In genomic region chr1:26111530-26112406, GRCh38 we compare ENCODE assay signal across 8 cellular contexts. TPM values are rescaled to one million over a fixed set of nuclear protein-coding genes. Genes with fewer than 3 reads are reported as not detected.
DNase-seq lines count a peak whose midpoint lies in the region; ATAC-seq and TF ChIP-seq lines count a peak whose summit lies in the region.

Gene PDIK1L (plus strand): TSS chr1:26111824. CDS start chr1:26114309, 2,485 bp downstream.

- TF ChIP-seq POLR2A in upper lobe of left lung (IDR thresholded peaks at IDR 0.05): peak in 2 of 4 donors; percentile 47 to 75

- in situ Hi-C loops in GM13976 (cut with MboI; ENCODE audit: low sequenced_read_pairs, unreplicated experiment): no loop called here

- ATAC-seq in HG02870 (IDR thresholded peaks at IDR 0.05; ENCODE audit: unreplicated experiment) (peak; percentile 61), heart right ventricle (peak; percentile 92 to 96 (median 95)), upper lobe of left lung (ENCODE audit: low FRiP score in 2 of 2) (peak; percentile 97)

- TF ChIP-seq EP300 in upper lobe of left lung (IDR thresholded peaks at IDR 0.05): peak in 1 of 4 donors; percentile 62

- TF ChIP-seq CTCF in GM13976 (IDR thresholded peaks at IDR 0.05; ENCODE audit: borderline replicate concordance, control extremely low read depth, extremely low read depth, insufficient read depth, missing control alignments) (no peak), heart right ventricle (IDR thresholded peaks at IDR 0.05) (peak in 1 of 9 donors; percentile 8), upper lobe of left lung (IDR thresholded peaks at IDR 0.05) (no peak)

- DNase-seq in GM13976 (ENCODE audit: low spot score) (peak; percentile 94), NCI-H146 treated with DMSO at 0.1 percent for 48 hours (lab: John Stamatoyannopoulos, UW; ENCODE audit: unreplicated experiment) (peak; percentile 61), T-helper 1 cell (peak; percentile 89 to 97 (median 92)), heart right ventricle (peak; percentile 92 to 95), posterior vena cava (ENCODE audit: low spot score) (peak; percentile 98), upper lobe of left lung (peak; percentile 93 to 100)

- H3K27me3 ChIP-seq in heart right ventricle (no peaks in the 10 kb centered on the region), upper lobe of left lung (no peaks in the 10 kb centered on the region)

- intact Hi-C loops in heart right ventricle (cut with DNase I) (loop anchor here in 6 of 10 donors (1.0 to 10.0 kb wide), 7 partner anchors 36 to 123 kb away; partner anchors contain the start of genes C1orf232 (in 1 of the 6), CEP85 (in 1 of the 6), FAM110D (in 1 of the 6) and ZNF593 (in 1 of the 6)), posterior vena cava (cut with DNase I) (no loop called here)

- H3K4me3 ChIP-seq in heart right ventricle: peak within 1 kb of the TSS; percentile 79 to 100 (median 97)
- H3K4me3 ChIP-seq in upper lobe of left lung: peak within 1 kb of the TSS; percentile 93 to 98 (median 97)

- H3K4me1 ChIP-seq in heart right ventricle: peaks cover 6 to 44% (median 34%) of the 10 kb centered on the region in 9 donors
- H3K4me1 ChIP-seq in upper lobe of left lung: peaks cover 25 to 40% (median 30%) of the 10 kb centered on the region in 4 donors

- H3K36me3 ChIP-seq in heart right ventricle (peaks cover 0 to 28% (median 7%) of the 10 kb centered on the region in 9 donors), upper lobe of left lung (peaks cover 0 to 9% (median 0%) of the 10 kb centered on the region in 4 donors)

- WGBS in adipose tissue, 3 donors: 0 to 1% (median 1%) methylated on average over 85 to 96 of the region's 96 CpGs
- 0 to 1% methylated on average over 65 to 96 of the region's 96 CpGs for WGBS in heart right ventricle, 2 donors
- 0 to 1% methylated on average over 4 to 58 of the region's 96 CpGs for WGBS in upper lobe of left lung, 2 donors

- H3K27ac ChIP-seq in adipose tissue (ENCODE audit: low read depth, low read length) (peak within 1 kb of the TSS; percentile 64), heart right ventricle (peak within 1 kb of the TSS; percentile 80 to 100 (median 97)), upper lobe of left lung (peak within 1 kb of the TSS; percentile 91 to 97 (median 94))

- H3K9me3 ChIP-seq in heart right ventricle (no peaks in the 10 kb centered on the region), upper lobe of left lung (no peaks in the 10 kb centered on the region)

RNA-seq across cellular contexts. Expression of gene PDIK1L, which starts in this region (rescaled TPM):
- polyA plus RNA-seq in adipose tissue (1 to 10 TPM; 1.7 to 2.7 (median 1.7) TPM), heart right ventricle (1 to 10 TPM; 1.6 to 2.3 TPM)
- total RNA-seq in heart right ventricle (1 to 10 TPM; 3.8 to 8.3 (median 5.7) TPM), posterior vena cava (1 to 10 TPM; 8.1 to 8.4 TPM), upper lobe of left lung (10 to 100 TPM in 2 of 6 donors, 1 to 10 TPM in 4; 1.7 to 12.0 (median 8.8) TPM)

Comparison
In these comparisons a context has a peak if more than half of its experiments do, and no peak if none do; other contexts are left out.
1. Peak in every context shown above with its lines: DNase-seq, ATAC-seq, H3K4me3 ChIP-seq and H3K27ac ChIP-seq.
2. intact Hi-C loops: an anchor here in heart right ventricle (1.0 to 10.0 kb wide); none called in posterior vena cava.